ENCODE assay signal across 17 cellular contexts in genomic region chr1:10085076-10085475, GRCh38.
"Had no signal": no experiment of that assay in that cellular context is flagged by ENCODE, and none has a peak within 500 bp of the region (broad histone marks: within the 10 kb centered on the region; RNA-seq: fewer than 3 reads in every experiment).

No MANE protein-coding gene starts in this region.

- H3K9me3 ChIP-seq: ovary, tibial nerve had no signal

- H3K27me3 Mint-ChIP-seq: activated CD8-positive, alpha-beta T cell treated with anti-CD3 and anti-CD28 coated beads for 36 hours had no signal

- DNase-seq: activated CD4-positive, alpha-beta T cell treated with anti-CD3 and anti-CD28 coated beads for 4 hours; activated CD8-positive, alpha-beta T cell treated with anti-CD3 and anti-CD28 coated beads for 36 hours; activated effector memory CD4-positive, alpha-beta T cell treated with anti-CD3 and anti-CD28 coated beads, Interleukin-2, amount 50 U/mL, for 16 hours; activated T-cell treated with anti-CD3 and anti-CD28 coated beads, Interleukin-2, amount 50 U/mL, for 48 hours; amniotic stem cell; central memory CD4-positive, alpha-beta T cell; cortex of kidney; effector memory CD4-positive, alpha-beta T cell; foreskin melanocyte; ovary; stimulated activated CD4-positive, alpha-beta T cell treated with anti-CD3 and anti-CD28 coated beads, Interleukin-15, amount 100 ng/mL, for 24 hours; stimulated activated CD4-positive, alpha-beta T cell treated with anti-CD3 and anti-CD28 coated beads, Interleukin-4, amount 100 ng/mL, for 24 hours; stimulated activated naive CD4-positive, alpha-beta T cell; substantia nigra had no signal

- H3K9me3 Mint-ChIP-seq: activated CD8-positive, alpha-beta T cell treated with anti-CD3 and anti-CD28 coated beads for 36 hours; activated naive CD4-positive, alpha-beta T cell treated with anti-CD3 and anti-CD28 coated beads, Interleukin-2, amount 50 U/mL, for 72 hours had no signal

- ATAC-seq: activated CD8-positive, alpha-beta T cell treated with anti-CD3 and anti-CD28 coated beads for 36 hours; activated naive CD4-positive, alpha-beta T cell treated with anti-CD3 and anti-CD28 coated beads, Interleukin-2, amount 50 U/mL, for 72 hours had no signal

- H3K4me3 Mint-ChIP-seq: activated CD8-positive, alpha-beta T cell treated with anti-CD3 and anti-CD28 coated beads for 36 hours; T-helper 1 cell treated with Interleukin-12 subunit alpha and Interleukin-12 subunit beta and Interleukin-4 antibody, amounts not matched to agents 30 μg/mL and 1 μg/mL, for 36 hours had no signal

- H3K27ac Mint-ChIP-seq: activated CD8-positive, alpha-beta T cell treated with anti-CD3 and anti-CD28 coated beads for 36 hours; activated naive CD4-positive, alpha-beta T cell treated with anti-CD3 and anti-CD28 coated beads, Interleukin-2, amount 50 U/mL, for 72 hours; T-helper 1 cell treated with Interleukin-12 subunit alpha and Interleukin-12 subunit beta and Interleukin-4 antibody, amounts not matched to agents 30 μg/mL and 1 μg/mL, for 36 hours had no signal

- H3K4me1 ChIP-seq: tibial nerve had no signal

- H3K27me3 ChIP-seq: ovary, tibial nerve had no signal

- H3K27ac ChIP-seq: ovary, tibial nerve had no signal
